In the genomic region with DNA sequence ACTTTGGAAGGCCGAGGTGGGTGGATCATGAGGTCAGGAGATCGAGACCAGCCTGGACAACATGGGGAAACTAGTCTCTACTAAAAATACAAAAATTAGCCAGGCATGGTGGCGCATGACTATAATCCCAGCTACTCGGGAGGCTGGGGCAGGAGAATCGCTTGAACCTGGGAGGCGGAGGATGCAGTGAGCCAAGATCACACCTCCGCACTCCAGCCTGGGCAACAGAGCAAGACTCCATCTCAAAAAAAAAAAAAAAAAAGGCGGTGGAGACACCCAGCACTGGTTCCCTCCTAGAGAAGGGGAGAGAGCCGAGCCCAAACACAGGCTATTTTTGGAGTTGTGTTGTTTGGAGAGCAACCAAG, we compare ENCODE assay signal across 11 cellular contexts. TPM values are rescaled to one million over a fixed set of nuclear protein-coding genes. Genes with fewer than 3 reads are reported as not detected.
DNase-seq lines count a peak whose midpoint lies in the region; ATAC-seq and TF ChIP-seq lines count a peak whose summit lies in the region.
"Not testable (repeated sequence)": the region's sequence is repeated elsewhere in the genome, so short reads cannot be mapped to it uniquely, and the experiment has no call there.
"Had no signal": no experiment of that assay in that cellular context is flagged by ENCODE, and none has a peak within 500 bp of the region (broad histone marks: within the 10 kb centered on the region; RNA-seq: fewer than 3 reads in every experiment).

No MANE protein-coding gene starts in this region.

- H3K9me3 Mint-ChIP-seq in activated T-helper 2 cell treated with anti-CD3 and anti-CD28 coated beads, Interferon-gamma antibody, Interleukin-2, Interleukin-4, amounts not matched to agents 10 μg/mL and 5 μg/mL and 100 μg/mL, durations not matched to agents 14 hours and 24 hours and 36 hours; chondrocyte (ENCODE audit: low read depth): not testable (repeated sequence)

- peak overlapping the region in 9 of 10 experiments; percentile 21 to 61 (median 29); a peak in 7 of 20 replicates for H3K4me3 ChIP-seq in BLaER1 treated with 17β-estradiol and CSF1 and Interleukin-3, amounts not matched to agents 10 nM and 100 nM
- not testable (repeated sequence) for H3K4me3 ChIP-seq in PC-3 (ENCODE audit: low read length); mucosa of stomach (ENCODE audit: low read length)
- H3K4me3 ChIP-seq in heart right ventricle, result peak overlapping the region in 8 of 10 donors; percentile 22 to 52 (median 45)
- H3K4me3 ChIP-seq in gastrocnemius medialis, result peak overlapping the region; percentile 39 to 50 (median 44)
- H3K4me3 ChIP-seq in tibial nerve, result peak overlapping the region; percentile 17 to 44 (median 36)

- 43 to 45% methylated on average over 9 of the region's 9 CpGs for WGBS in heart right ventricle, 2 donors
- 49 to 55% methylated on average over 9 of the region's 9 CpGs for WGBS in tibial nerve, 2 donors

- TF ChIP-seq POLR2A in gastrocnemius medialis (IDR thresholded peaks at IDR 0.05); tibial nerve (IDR thresholded peaks at IDR 0.05): not testable (repeated sequence)

- intact Hi-C loops in PC-3 (cut with micrococcal nuclease); activated T-helper 2 cell treated with anti-CD3 and anti-CD28 coated beads, Interferon-gamma antibody, Interleukin-2, Interleukin-4, amounts not matched to agents 10 μg/mL and 5 μg/mL and 100 μg/mL, durations not matched to agents 14 hours and 24 hours and 36 hours (cut with micrococcal nuclease); heart right ventricle (cut with DNase I); gastrocnemius medialis (cut with DNase I; ENCODE audit: low total_unique reads): not testable (repeated sequence)

- not testable (repeated sequence) for TF ChIP-seq CTCF in PC-3 (conservative IDR thresholded peaks at IDR 0.05; ENCODE audit: low read depth, low read length); chondrocyte (IDR thresholded peaks at IDR 0.05); heart right ventricle (IDR thresholded peaks at IDR 0.05); gastrocnemius medialis (IDR thresholded peaks at IDR 0.05 in 4 of 5, conservative IDR thresholded peaks at IDR 0.05 in 1 of 5); tibial nerve (IDR thresholded peaks at IDR 0.05)

- H2AFZ ChIP-seq in PC-3 (ENCODE audit: low read length), result peak overlapping the region; percentile 90

- H4K20me1 ChIP-seq in BLaER1 treated with 17β-estradiol and CSF1 and Interleukin-3, amounts not matched to agents 10 nM and 100 nM; PC-3 (ENCODE audit: low read length): not testable (repeated sequence)

- POLR2A ChIA-PET in PC-3 (lab: Charles Lee; ENCODE audit: unreplicated experiment), result interaction anchor here (0.6 kb wide), 2 partner anchors 13 to 534 kb away, joined by 3 to 6 read pairs; no protein-coding TSS in a partner anchor

- H3K27me3 ChIP-seq in BLaER1 treated with 17β-estradiol and CSF1 and Interleukin-3, amounts not matched to agents 10 nM and 100 nM, result peaks cover 0 to 28% (median 0%) of the 10 kb centered on the region in 11 experiments; a peak in 4 of 22 replicates
- H3K27me3 ChIP-seq in PC-3 (ENCODE audit: low read length); heart right ventricle; mucosa of stomach (ENCODE audit: control insufficient read depth, insufficient read depth, low read length); tibial nerve: not testable (repeated sequence)
- H3K27me3 ChIP-seq in gastrocnemius medialis, result peaks cover 5 to 18% (median 14%) of the 10 kb centered on the region in 3 donors

- peaks cover 31% of the 10 kb centered on the region for H3K4me1 Mint-ChIP-seq in activated T-helper 2 cell treated with anti-CD3 and anti-CD28 coated beads, Interferon-gamma antibody, Interleukin-2, Interleukin-4, amounts not matched to agents 10 μg/mL and 5 μg/mL and 100 μg/mL, durations not matched to agents 14 hours and 24 hours and 36 hours (ENCODE audit: low read depth)
- H3K4me1 Mint-ChIP-seq in chondrocyte (ENCODE audit: low read depth), result peaks cover 88% of the 10 kb centered on the region

- not testable (repeated sequence) for H3K27ac Mint-ChIP-seq in activated T-helper 2 cell treated with anti-CD3 and anti-CD28 coated beads, Interferon-gamma antibody, Interleukin-2, Interleukin-4, amounts not matched to agents 10 μg/mL and 5 μg/mL and 100 μg/mL, durations not matched to agents 14 hours and 24 hours and 36 hours
- peak overlapping the region; percentile 100 for H3K27ac Mint-ChIP-seq in chondrocyte (ENCODE audit: unreplicated experiment)

- peak overlapping the region; percentile 31 for H3K4me3 Mint-ChIP-seq in activated T-helper 2 cell treated with anti-CD3 and anti-CD28 coated beads, Interferon-gamma antibody, Interleukin-2, Interleukin-4, amounts not matched to agents 10 μg/mL and 5 μg/mL and 100 μg/mL, durations not matched to agents 14 hours and 24 hours and 36 hours (ENCODE audit: low read depth)
- not testable (repeated sequence) for H3K4me3 Mint-ChIP-seq in chondrocyte (ENCODE audit: unreplicated experiment)

- peak overlapping the region in 10 of 11 experiments; percentile 39 to 72 (median 64); a peak in 19 of 22 replicates for H3K9ac ChIP-seq in BLaER1 treated with 17β-estradiol and CSF1 and Interleukin-3, amounts not matched to agents 10 nM and 100 nM
- H3K9ac ChIP-seq in PC-3 (ENCODE audit: low read length) (peak overlapping the region; percentile 59; the same call in 1 of the 2 replicates), mucosa of stomach (ENCODE audit: low read length) (peak overlapping the region; percentile 83)

- not testable (repeated sequence) for H3K9me3 ChIP-seq in BLaER1 treated with 17β-estradiol and CSF1 and Interleukin-3, amounts not matched to agents 10 nM and 100 nM (replicated peaks in 1 of 11); PC-3 (ENCODE audit: low read length); heart right ventricle; mucosa of stomach (ENCODE audit: control insufficient read depth, low read length); gastrocnemius medialis; tibial nerve

- H3K9me2 ChIP-seq in PC-3 (replicated peaks; ENCODE audit: low read length), result not testable (repeated sequence)

- H3K79me2 ChIP-seq in PC-3 (ENCODE audit: low read length), result not testable (repeated sequence)

- TSS peak; percentile 23 for BruUV-seq in PC-3 (replicated peaks; lab: Mats Ljungman, UMichigan)

- H3K27ac ChIP-seq in BLaER1 treated with 17β-estradiol and CSF1 and Interleukin-3, amounts not matched to agents 10 nM and 100 nM, result peak overlapping the region in 10 of 11 experiments; percentile 47 to 79 (median 76); a peak in 19 of 22 replicates
- H3K27ac ChIP-seq in PC-3 (ENCODE audit: low read length) (peak overlapping the region; percentile 76), heart right ventricle (peak overlapping the region in 9 of 10 donors; percentile 73 to 91 (median 88)), gastrocnemius medialis (peak overlapping the region; percentile 71 to 79 (median 75)), tibial nerve (peak overlapping the region in 3 of 4 donors; percentile 70 to 92 (median 78))

- H3F3A ChIP-seq in PC-3 (ENCODE audit: low read length, unreplicated experiment), result not testable (repeated sequence)

- H3K36me3 Mint-ChIP-seq in activated T-helper 2 cell treated with anti-CD3 and anti-CD28 coated beads, Interferon-gamma antibody, Interleukin-2, Interleukin-4, amounts not matched to agents 10 μg/mL and 5 μg/mL and 100 μg/mL, durations not matched to agents 14 hours and 24 hours and 36 hours (ENCODE audit: low read depth); chondrocyte (ENCODE audit: low read depth): not testable (repeated sequence)

- in situ Hi-C loops in gastrocnemius medialis (cut with MboI; ENCODE audit: low sequenced_read_pairs in 4 of 4), result not testable (repeated sequence)

- H3K27me3 Mint-ChIP-seq in activated T-helper 2 cell treated with anti-CD3 and anti-CD28 coated beads, Interferon-gamma antibody, Interleukin-2, Interleukin-4, amounts not matched to agents 10 μg/mL and 5 μg/mL and 100 μg/mL, durations not matched to agents 14 hours and 24 hours and 36 hours (ENCODE audit: low read depth), result peaks cover 34% of the 10 kb centered on the region
- H3K27me3 Mint-ChIP-seq in chondrocyte (ENCODE audit: low read depth), result not testable (repeated sequence)

- peak overlapping the region; percentile 77 to 94 (median 88) for H3K4me2 ChIP-seq in BLaER1 treated with 17β-estradiol and CSF1 and Interleukin-3, amounts not matched to agents 10 nM and 100 nM
- peak overlapping the region; percentile 80 for H3K4me2 ChIP-seq in PC-3 (ENCODE audit: low read length)

- H3K36me3 ChIP-seq in BLaER1 treated with 17β-estradiol and CSF1 and Interleukin-3, amounts not matched to agents 10 nM and 100 nM; PC-3 (ENCODE audit: low read depth, low read length); heart right ventricle; mucosa of stomach (ENCODE audit: control insufficient read depth, insufficient read depth, low read length); gastrocnemius medialis; tibial nerve: not testable (repeated sequence)

- not testable (repeated sequence) for ATAC-seq in PC-3, heart right ventricle, gastrocnemius medialis

- DNase-seq in PC-3; activated T-helper 2 cell treated with anti-CD3 and anti-CD28 coated beads, Interferon-gamma antibody, Interleukin-2, Interleukin-4, amounts not matched to agents 10 μg/mL and 5 μg/mL and 100 μg/mL, durations not matched to agents 14 hours and 24 hours and 36 hours (ENCODE audit: low spot score); chondrocyte (ENCODE audit: low spot score); heart right ventricle; gastrocnemius medialis; tibial nerve (ENCODE audit: low spot score in 2 of 2): not testable (repeated sequence)

- peaks cover 53 to 85% (median 76%) of the 10 kb centered on the region in 10 experiments for H3K4me1 ChIP-seq in BLaER1 treated with 17β-estradiol and CSF1 and Interleukin-3, amounts not matched to agents 10 nM and 100 nM
- H3K4me1 ChIP-seq in PC-3 (ENCODE audit: insufficient read depth, low read length), result peaks cover 41% of the 10 kb centered on the region
- peaks cover 21 to 75% (median 55%) of the 10 kb centered on the region in 9 donors for H3K4me1 ChIP-seq in heart right ventricle
- peaks cover 29% of the 10 kb centered on the region for H3K4me1 ChIP-seq in mucosa of stomach (ENCODE audit: control insufficient read depth, insufficient read depth, low read length)
- peaks cover 20 to 22% of the 10 kb centered on the region in 2 donors for H3K4me1 ChIP-seq in gastrocnemius medialis
- H3K4me1 ChIP-seq in tibial nerve, result peaks cover 0 to 47% (median 21%) of the 10 kb centered on the region in 4 donors

- TF ChIP-seq EP300 in tibial nerve (IDR thresholded peaks at IDR 0.05), result not testable (repeated sequence)

- CTCF ChIA-PET in PC-3 (lab: Charles Lee), result interaction anchor here (0.6 kb wide), 1 partner anchor 37 kb away, joined by 3 read pairs; no protein-coding TSS in a partner anchor

RNA-seq across cellular contexts. Expression of gene SERPINE1, which starts 5.3 kb away (rescaled TPM):
- total RNA-seq in PC-3 (2014; rRNA removed), result 46.1 and 52.5 TPM in 2 replicates
- 0.23 TPM in 2 replicates for total RNA-seq in activated T-helper 2 cell treated with anti-CD3 and anti-CD28 coated beads, Interferon-gamma antibody, Interleukin-2, Interleukin-4, amounts not matched to agents 10 μg/mL and 5 μg/mL and 100 μg/mL, durations not matched to agents 14 hours and 24 hours and 36 hours
- 794 to 1,203 TPM (median 1,180 TPM) in 3 replicates for total RNA-seq in chondrocyte
- 10 to 100 TPM in 3 of 10 donors, 1 to 10 TPM in 7; 1.2 to 67.8 (median 4.6) TPM for total RNA-seq in heart right ventricle
- polyA plus RNA-seq in heart right ventricle, result 100 to 1,000 TPM in 1 of 2 donors, 1 to 10 TPM in 1; 2.1 to 269 TPM
- total RNA-seq in gastrocnemius medialis, result 10 to 100 TPM in 3 of 4 donors, 1 to 10 TPM in 1; 5.9 to 21.7 (median 12.3) TPM
- total RNA-seq in tibial nerve, result 10 to 100 TPM in 2 of 4 donors, 1 to 10 TPM in 2; 3.3 to 13.9 (median 8.1) TPM

RNA-seq across cellular contexts. Expression of gene AP1S1, which starts 32.7 kb away (rescaled TPM):
- total RNA-seq in PC-3 (2014; rRNA removed), result 148 and 190 TPM in 2 replicates
- 41.8 and 42.8 TPM in 2 replicates for total RNA-seq in activated T-helper 2 cell treated with anti-CD3 and anti-CD28 coated beads, Interferon-gamma antibody, Interleukin-2, Interleukin-4, amounts not matched to agents 10 μg/mL and 5 μg/mL and 100 μg/mL, durations not matched to agents 14 hours and 24 hours and 36 hours
- 55.9 to 60.5 TPM (median 60.4 TPM) in 3 replicates for total RNA-seq in chondrocyte
- 10 to 100 TPM in 7 of 10 donors, 1 to 10 TPM in 3; 7.8 to 15.2 (median 11.2) TPM for total RNA-seq in heart right ventricle
- polyA plus RNA-seq in heart right ventricle, result 10 to 100 TPM; 16.1 to 33.1 TPM
- 10 to 100 TPM in 3 of 4 donors, 1 to 10 TPM in 1; 5.5 to 24.4 (median 15.6) TPM for total RNA-seq in gastrocnemius medialis
- total RNA-seq in tibial nerve, result 10 to 100 TPM; 14.5 to 35.4 (median 22.7) TPM

RNA-seq across cellular contexts. Expression of gene TRIM56, which starts 36.3 kb away (rescaled TPM):
- total RNA-seq in PC-3 (2014; rRNA removed), result 10.6 and 14.8 TPM in 2 replicates
- 42.6 and 43.8 TPM in 2 replicates for total RNA-seq in activated T-helper 2 cell treated with anti-CD3 and anti-CD28 coated beads, Interferon-gamma antibody, Interleukin-2, Interleukin-4, amounts not matched to agents 10 μg/mL and 5 μg/mL and 100 μg/mL, durations not matched to agents 14 hours and 24 hours and 36 hours
- total RNA-seq in chondrocyte, result 26.1 to 35.7 TPM (median 30.4 TPM) in 3 replicates
- total RNA-seq in heart right ventricle, result 10 to 100 TPM; 12.8 to 28.4 (median 16.7) TPM
- polyA plus RNA-seq in heart right ventricle, result 10 to 100 TPM in 1 of 2 donors, 1 to 10 TPM in 1; 5.8 to 12.9 TPM
- total RNA-seq in gastrocnemius medialis, result 10 to 100 TPM in 1 of 4 donors, 1 to 10 TPM in 3; 4.2 to 11.4 (median 6.9) TPM
- total RNA-seq in tibial nerve, result 10 to 100 TPM; 18.6 to 32.4 (median 29.5) TPM

RNA-seq across cellular contexts. Expression of gene VGF, which starts 43.8 kb away (rescaled TPM):
- 1.6 and 2.5 TPM in 2 replicates for total RNA-seq in PC-3 (2014; rRNA removed)
- 0.23 and 0.41 TPM in 2 replicates for total RNA-seq in activated T-helper 2 cell treated with anti-CD3 and anti-CD28 coated beads, Interferon-gamma antibody, Interleukin-2, Interleukin-4, amounts not matched to agents 10 μg/mL and 5 μg/mL and 100 μg/mL, durations not matched to agents 14 hours and 24 hours and 36 hours
- total RNA-seq in chondrocyte, result 0.22 to 0.26 TPM in 2 of 3 replicates, not detected in the other
- not detected for total RNA-seq in heart right ventricle
- polyA plus RNA-seq in heart right ventricle, result under 1 TPM in 1 of 2 donors, not detected in 1; 0.17 TPM
- not detected for total RNA-seq in gastrocnemius medialis
- total RNA-seq in tibial nerve, result 1 to 10 TPM in 1 of 4 donors, not detected in 3; 1.0 TPM
- total RNA-seq: activated T-cell treated with anti-CD3 and anti-CD28 coated beads, Interleukin-2, amount 50 U/mL, for 4 hours; dermis microvascular lymphatic vessel endothelial cell; subcutaneous adipose tissue had no signal

RNA-seq across cellular contexts. Expression of gene NAT16, which starts 58.5 kb away (rescaled TPM):
- 0.26 TPM in 1 of 2 replicates, not detected in the other for total RNA-seq in PC-3 (2014; rRNA removed)
- total RNA-seq in activated T-helper 2 cell treated with anti-CD3 and anti-CD28 coated beads, Interferon-gamma antibody, Interleukin-2, Interleukin-4, amounts not matched to agents 10 μg/mL and 5 μg/mL and 100 μg/mL, durations not matched to agents 14 hours and 24 hours and 36 hours, result not detected in 2 replicates
- not detected in 3 replicates for total RNA-seq in chondrocyte
- not detected for total RNA-seq in heart right ventricle
- polyA plus RNA-seq in heart right ventricle, result not detected
- not detected for total RNA-seq in gastrocnemius medialis
- total RNA-seq in tibial nerve, result not detected
- total RNA-seq: activated T-cell treated with anti-CD3 and anti-CD28 coated beads, Interleukin-2, amount 50 U/mL, for 4 hours; dermis microvascular lymphatic vessel endothelial cell; subcutaneous adipose tissue had no signal

Comparison
In these comparisons a context has a peak if more than half of its experiments do, and no peak if none do; other contexts are left out.
1. RNA of gene SERPINE1, which starts 5.3 kb away (total RNA-seq): 794 to 1,203 TPM in chondrocyte; 46.1 to 52.5 TPM in PC-3, 5.9 to 21.7 TPM in gastrocnemius medialis, 3.3 to 13.9 TPM in tibial nerve, 1.2 to 67.8 TPM in heart right ventricle and 0.23 TPM in activated T-helper 2 cell treated with anti-CD3 and anti-CD28 coated beads, Interferon-gamma antibody, Interleukin-2, Interleukin-4, amounts not matched to agents 10 μg/mL and 5 μg/mL and 100 μg/mL, durations not matched to agents 14 hours and 24 hours and 36 hours; every median in the first group is over 10 times any median in the second.
2. Peak in every context shown above with its lines, with median percentiles within 50 percentile points of each other: H3K27ac ChIP-seq and H3K9ac ChIP-seq.